In genomic region chr22:20018001-20018400, GRCh38 we compare ENCODE assay signal across 19 cellular contexts. TPM values are rescaled to one million over a fixed set of nuclear protein-coding genes. Genes with fewer than 3 reads are reported as not detected.
DNase-seq lines count a peak whose midpoint lies in the region; ATAC-seq and TF ChIP-seq lines count a peak whose summit lies in the region.
"Had no signal": no experiment of that assay in that cellular context is flagged by ENCODE, and none has a peak within 500 bp of the region (broad histone marks: within the 10 kb centered on the region; RNA-seq: fewer than 3 reads in every experiment).

No MANE protein-coding gene starts in this region.

- H3K27ac ChIP-seq in mammary epithelial cell (ENCODE audit: insufficient read depth, low read depth, low read length) = no peak overlapping the region
- H3K27ac ChIP-seq: parathyroid adenoma, testis had no signal

- H3K27me3 Mint-ChIP-seq in MCF 10A (ENCODE audit: insufficient read depth, unreplicated experiment) (no peaks in the 10 kb centered on the region), memory B cell (no peaks in the 10 kb centered on the region)
- H3K27me3 Mint-ChIP-seq in activated T-helper 17 cell treated with anti-CD3 and anti-CD28 coated beads, Interleukin-2, amount 50 U/mL, for 72 hours = peaks cover 4% of the 10 kb centered on the region
- peaks cover 36% of the 10 kb centered on the region for H3K27me3 Mint-ChIP-seq in stimulated activated naive CD8-positive, alpha-beta T cell treated with anti-CD3 and anti-CD28 coated beads, Interleukin-15, amount 100 ng/mL, for 72 hours

- H4K20me1 ChIP-seq in mammary epithelial cell (ENCODE audit: insufficient read depth, low read length) = no peaks in the 10 kb centered on the region

- H3K4me1 Mint-ChIP-seq in MCF 10A (ENCODE audit: insufficient read depth, unreplicated experiment) = peaks cover 15% of the 10 kb centered on the region
- peaks cover 8% of the 10 kb centered on the region for H3K4me1 Mint-ChIP-seq in activated T-helper 17 cell treated with anti-CD3 and anti-CD28 coated beads, Interleukin-2, amount 50 U/mL, for 72 hours
- H3K4me1 Mint-ChIP-seq in memory B cell = peaks cover 22% of the 10 kb centered on the region
- peaks cover 37% of the 10 kb centered on the region for H3K4me1 Mint-ChIP-seq in stimulated activated naive CD8-positive, alpha-beta T cell treated with anti-CD3 and anti-CD28 coated beads, Interleukin-15, amount 100 ng/mL, for 72 hours

- peaks cover 20% of the 10 kb centered on the region for H3K79me2 ChIP-seq in mammary epithelial cell (ENCODE audit: insufficient read depth, low read length)

- H3K9me3 ChIP-seq in mammary epithelial cell (replicated peaks; ENCODE audit: insufficient read depth, low read length) = no peaks in the 10 kb centered on the region
- H3K9me3 ChIP-seq: testis had no signal

- no peak for TF ChIP-seq CTCF in MCF 10A (IDR thresholded peaks at IDR 0.05; ENCODE audit: unreplicated experiment)
- TF ChIP-seq CTCF in mammary epithelial cell (conservative IDR thresholded peaks at IDR 0.05 in 1 of 2, IDR thresholded peaks at IDR 0.05 in 1 of 2; ENCODE audit: extremely low read depth in 1 of 2, insufficient read depth in 1 of 2, low read depth in 1 of 2, low read length in 2 of 2) = no peak

- peaks cover 28% of the 10 kb centered on the region for H3K4me1 ChIP-seq in mammary epithelial cell (ENCODE audit: insufficient read depth, low read length)

- H3K4me3 ChIP-seq in mammary epithelial cell (replicated peaks in 1 of 3; ENCODE audit: insufficient read depth in 1 of 3, low read depth in 2 of 3, low read length in 3 of 3) = no peak overlapping the region

- POLR2A ChIA-PET in MCF 10A (lab: Yijun Ruan, JAX) = no interaction called here

- CTCF ChIA-PET in MCF 10A (lab: Yijun Ruan, JAX) (no interaction called here), mammary epithelial cell (lab: Charles Lee; ENCODE audit: low non-redundant PET) (no interaction called here)

- H3K36me3 Mint-ChIP-seq in MCF 10A (ENCODE audit: insufficient read depth, unreplicated experiment) = peaks cover 7% of the 10 kb centered on the region
- no peaks in the 10 kb centered on the region for H3K36me3 Mint-ChIP-seq in activated T-helper 17 cell treated with anti-CD3 and anti-CD28 coated beads, Interleukin-2, amount 50 U/mL, for 72 hours (ENCODE audit: low read depth)
- H3K36me3 Mint-ChIP-seq in memory B cell = no peaks in the 10 kb centered on the region

- H3K27me3 ChIP-seq in mammary epithelial cell (ENCODE audit: insufficient read depth, low read length) = no peaks in the 10 kb centered on the region
- H3K27me3 ChIP-seq: testis had no signal

- no peak for DNase-seq in MCF 10A (ENCODE audit: unreplicated experiment)
- no peak for DNase-seq in mammary epithelial cell
- no peak for DNase-seq in memory B cell (ENCODE audit: low spot score in 2 of 2)
- no peak for DNase-seq in stimulated activated naive CD8-positive, alpha-beta T cell treated with anti-CD3 and anti-CD28 coated beads, Interleukin-15, amount 100 ng/mL, for 72 hours
- DNase-seq in cardiac septum (ENCODE audit: low spot score) = no peak
- no peak for DNase-seq in DMS 273 (lab: John Stamatoyannopoulos, UW; ENCODE audit: unreplicated experiment)
- no peak for DNase-seq in NCI-H1417 treated with DMSO at 0.1 percent for 48 hours (lab: John Stamatoyannopoulos, UW)
- DNase-seq: activated CD4-positive, CD25-positive, alpha-beta regulatory T cell treated with anti-CD3 and anti-CD28 coated beads, Interleukin-2, amount 50 U/mL, for 72 hours; anterior cingulate cortex; hypothalamus; IMR-90; kidney glomerular epithelial cell; NCI-H2081; NCI-H524; Right ventricle myocardium superior; stimulated activated CD4-positive, alpha-beta T cell treated with anti-CD3 and anti-CD28 coated beads, Interleukin-2, amount 100 ng/mL, for 48 hours; testis had no signal

- intact Hi-C loops in MCF 10A (cut with micrococcal nuclease) = no loop called here
- intact Hi-C loops in mammary epithelial cell (cut with micrococcal nuclease) = no loop called here
- intact Hi-C loops in cardiac septum (cut with DNase I) = no loop called here

- in situ Hi-C loops in mammary epithelial cell (cut with MboI; ENCODE audit: low sequenced_read_pairs in 2 of 2) = no loop called here

- BruUV-seq in MCF 10A (replicated peaks; lab: Mats Ljungman, UMichigan) = no TSS peak
- no TSS peak for BruUV-seq in mammary epithelial cell (replicated peaks; lab: Mats Ljungman, UMichigan)

- H3K9me3 Mint-ChIP-seq in MCF 10A (ENCODE audit: unreplicated experiment) = no peaks in the 10 kb centered on the region
- no peaks in the 10 kb centered on the region for H3K9me3 Mint-ChIP-seq in activated T-helper 17 cell treated with anti-CD3 and anti-CD28 coated beads, Interleukin-2, amount 50 U/mL, for 72 hours
- H3K9me3 Mint-ChIP-seq in memory B cell = no peaks in the 10 kb centered on the region
- H3K9me3 Mint-ChIP-seq in stimulated activated naive CD8-positive, alpha-beta T cell treated with anti-CD3 and anti-CD28 coated beads, Interleukin-15, amount 100 ng/mL, for 72 hours = no peaks in the 10 kb centered on the region

- H3K4me3 Mint-ChIP-seq in MCF 10A (ENCODE audit: unreplicated experiment) (peak overlapping the region; percentile 80), memory B cell (peak overlapping the region; percentile 89)
- H3K4me3 Mint-ChIP-seq in activated T-helper 17 cell treated with anti-CD3 and anti-CD28 coated beads, Interleukin-2, amount 50 U/mL, for 72 hours = peak overlapping the region; percentile 75
- peak overlapping the region; percentile 90 to 91 for H3K4me3 Mint-ChIP-seq in stimulated activated naive CD8-positive, alpha-beta T cell treated with anti-CD3 and anti-CD28 coated beads, Interleukin-15, amount 100 ng/mL, for 72 hours

- no peak overlapping the region for H3K9ac ChIP-seq in mammary epithelial cell (ENCODE audit: insufficient read depth, low read length)
- H3K9ac ChIP-seq: parathyroid adenoma had no signal

- no peaks in the 10 kb centered on the region for H3K36me3 ChIP-seq in mammary epithelial cell (ENCODE audit: insufficient read depth, low read length)

- dilution Hi-C loops in mammary epithelial cell (cut with HindIII; ENCODE audit: low sequenced_read_pairs) = no loop called here

- ATAC-seq in activated T-helper 17 cell treated with anti-CD3 and anti-CD28 coated beads, Interleukin-2, amount 50 U/mL, for 72 hours (replicated peaks) = no peak
- ATAC-seq in memory B cell (ENCODE audit: low read depth) = no peak
- no peak for ATAC-seq in stimulated activated naive CD8-positive, alpha-beta T cell treated with anti-CD3 and anti-CD28 coated beads, Interleukin-15, amount 100 ng/mL, for 72 hours

- H3K27ac Mint-ChIP-seq in MCF 10A (ENCODE audit: low read depth, unreplicated experiment) (no peak overlapping the region), memory B cell (no peak overlapping the region)
- no peak overlapping the region for H3K27ac Mint-ChIP-seq in activated T-helper 17 cell treated with anti-CD3 and anti-CD28 coated beads, Interleukin-2, amount 50 U/mL, for 72 hours
- H3K27ac Mint-ChIP-seq in stimulated activated naive CD8-positive, alpha-beta T cell treated with anti-CD3 and anti-CD28 coated beads, Interleukin-15, amount 100 ng/mL, for 72 hours = no peak overlapping the region

- no peak overlapping the region for H3K4me2 ChIP-seq in mammary epithelial cell (ENCODE audit: insufficient read depth, low read depth, low read length)

- no peak overlapping the region for H2AFZ ChIP-seq in mammary epithelial cell (ENCODE audit: low read depth, low read length)

- WGBS in mammary epithelial cell (ENCODE audit: low coverage, missing lambda C conversion rate) = 73% methylated on average over 5 of the region's 5 CpGs

RNA-seq across cellular contexts. Expression of gene ARVCF, which starts 1.4 kb away (rescaled TPM):
- total RNA-seq in MCF 10A (2022) = 7.5 and 11.8 TPM in 2 replicates
- total RNA-seq in mammary epithelial cell = 10 to 100 TPM; 16.4 to 34.3 TPM
- 6.0 TPM for polyA plus RNA-seq in mammary epithelial cell
- 2.3 TPM for polyA minus RNA-seq in mammary epithelial cell
- 1 to 10 TPM; 1.0 to 1.2 TPM for total RNA-seq in activated T-helper 17 cell treated with anti-CD3 and anti-CD28 coated beads, Interleukin-2, amount 50 U/mL, for 72 hours
- total RNA-seq in cardiac septum = 46.8 TPM

RNA-seq across cellular contexts. Expression of gene TANGO2, which starts 2.9 kb away (rescaled TPM):
- total RNA-seq in MCF 10A (2022) (13.9 and 16.0 TPM in 2 replicates), mammary epithelial cell (10 to 100 TPM; 22.5 to 45.7 TPM), cardiac septum (84.5 TPM)
- polyA plus RNA-seq in mammary epithelial cell = 39.1 TPM
- 47.0 TPM for polyA minus RNA-seq in mammary epithelial cell
- 10 to 100 TPM; 19.3 to 28.2 TPM for total RNA-seq in activated T-helper 17 cell treated with anti-CD3 and anti-CD28 coated beads, Interleukin-2, amount 50 U/mL, for 72 hours
